39 cellular contexts compared by ENCODE assay signal in the genomic region with DNA sequence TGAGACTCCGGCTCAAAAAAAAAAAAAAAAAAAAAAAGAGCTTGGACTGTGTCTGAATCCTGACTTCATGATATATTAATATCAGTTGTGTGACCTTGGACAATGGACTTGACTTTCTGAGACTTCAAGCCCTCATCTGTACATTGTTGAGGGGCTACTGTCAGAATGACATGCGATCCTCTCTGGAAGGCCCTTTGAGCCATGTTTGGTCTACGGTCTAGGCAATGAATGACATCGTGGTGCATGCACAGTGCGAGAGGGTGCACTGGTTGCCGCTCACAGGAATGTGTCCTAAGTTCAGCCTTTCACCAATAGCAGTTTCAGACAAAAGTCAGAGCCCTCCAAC.
"Had no signal": no experiment of that assay in that cellular context is flagged by ENCODE, and none has a peak within 500 bp of the region (broad histone marks: within the 10 kb centered on the region; RNA-seq: fewer than 3 reads in every experiment).

No MANE protein-coding gene starts in this region.

- H3K9me3 ChIP-seq: adrenal gland, ascending aorta, body of pancreas, breast epithelium had no signal

- H3K4me3 ChIP-seq: adrenal gland, ascending aorta, body of pancreas, breast epithelium, cardiac muscle cell had no signal

- H3K27me3 ChIP-seq: adrenal gland, ascending aorta, body of pancreas, brain microvascular endothelial cell, breast epithelium, cardiac muscle cell had no signal

- FAIRE-seq: astrocyte, bronchial epithelial cell had no signal

- DNase-seq: activated effector memory CD4-positive, alpha-beta T cell treated with anti-CD3 and anti-CD28 coated beads, Interleukin-2, amount 50 U/mL, for 16 hours; activated effector memory CD4-positive, alpha-beta T cell treated with Interleukin-2 at 50 U/mL for 16 hours; activated gamma-delta T cell; activated gamma-delta T cell treated with Interleukin-2 at 50 U/mL for 16 hours; activated naive CD4-positive, alpha-beta T cell; activated naive CD4-positive, alpha-beta T cell treated with anti-CD3 and anti-CD28 coated beads for 36 hours; activated naive CD4-positive, alpha-beta T cell treated with anti-CD3 and anti-CD28 coated beads, Interleukin-2, amount 10 ng/mL, durations not matched to agents 7 days and 5 days; activated naive CD4-positive, alpha-beta T cell treated with anti-CD3 and anti-CD28 coated beads, Interleukin-2, amount 50 U/mL, for 16 hours; activated naive CD4-positive, alpha-beta T cell treated with Interleukin-2 at 50 U/mL for 16 hours; activated naive CD8-positive, alpha-beta T cell treated with anti-CD3 and anti-CD28 coated beads for 36 hours; activated naive CD8-positive, alpha-beta T cell treated with anti-CD3 and anti-CD28 coated beads, Interleukin-2, amount 10 ng/mL, durations not matched to agents 7 days and 5 days; activated naive CD8-positive, alpha-beta T cell treated with anti-CD3 and anti-CD28 coated beads, Interleukin-2, amount 50 U/mL, for 24 hours; activated T-cell treated with anti-CD3 and anti-CD28 coated beads, Interleukin-2, amount 50 U/mL, for 1 hour; activated T-cell treated with anti-CD3 and anti-CD28 coated beads, Interleukin-2, amount 50 U/mL, for 24 hours; activated T-cell treated with anti-CD3 and anti-CD28 coated beads, Interleukin-2, amount 50 U/mL, for 4 hours; activated T-cell treated with anti-CD3 and anti-CD28 coated beads, Interleukin-2, amount 50 U/mL, for 48 hours; activated T-cell treated with anti-CD3 and anti-CD28 coated beads, Interleukin-2, amount 50 U/mL, for 72 hours; adrenal gland; amniotic stem cell; amygdala; anterior cingulate cortex; aorta; brain microvascular endothelial cell; central memory CD4-positive, alpha-beta T cell; cerebellar nuclear complex had no signal

- H3K27me3 Mint-ChIP-seq: activated naive CD4-positive, alpha-beta T cell treated with anti-CD3 and anti-CD28 coated beads, Interleukin-2, amount 50 U/mL, for 24 hours; activated naive CD8-positive, alpha-beta T cell; activated naive CD8-positive, alpha-beta T cell treated with anti-CD3 and anti-CD28 coated beads for 36 hours; activated T-cell treated with anti-CD3 and anti-CD28 coated beads, Interleukin-2, amount 50 U/mL, for 24 hours had no signal

- H3K27ac ChIP-seq: adrenal gland, ascending aorta, body of pancreas, brain microvascular endothelial cell, breast epithelium, cardiac muscle cell had no signal

- H3K36me3 ChIP-seq: adrenal gland, brain microvascular endothelial cell, breast epithelium, cardiac muscle cell had no signal

- H3K4me1 ChIP-seq: adrenal gland, ascending aorta, body of pancreas, breast epithelium had no signal

- H3K27ac Mint-ChIP-seq: activated naive CD4-positive, alpha-beta T cell treated with anti-CD3 and anti-CD28 coated beads for 36 hours; activated naive CD4-positive, alpha-beta T cell treated with anti-CD3 and anti-CD28 coated beads, Interleukin-2, amount 10 ng/mL, durations not matched to agents 7 days and 5 days; activated naive CD4-positive, alpha-beta T cell treated with anti-CD3 and anti-CD28 coated beads, Interleukin-2, amount 50 U/mL, for 24 hours; activated naive CD4-positive, alpha-beta T cell treated with anti-CD3 and anti-CD28 coated beads, Interleukin-2, amount 50 U/mL, for 72 hours; activated naive CD8-positive, alpha-beta T cell; activated naive CD8-positive, alpha-beta T cell treated with anti-CD3 and anti-CD28 coated beads for 36 hours; activated naive CD8-positive, alpha-beta T cell treated with anti-CD3 and anti-CD28 coated beads, Interleukin-2, amount 10 ng/mL, durations not matched to agents 7 days and 5 days; activated naive CD8-positive, alpha-beta T cell treated with anti-CD3 and anti-CD28 coated beads, Interleukin-2, amount 50 U/mL, for 24 hours; activated T-cell treated with anti-CD3 and anti-CD28 coated beads, Interleukin-2, amount 50 U/mL, for 24 hours; activated T-cell treated with anti-CD3 and anti-CD28 coated beads, Interleukin-2, amount 50 U/mL, for 72 hours; activated T-helper 1 cell treated with anti-CD3 and anti-CD28 coated beads, Interleukin-12 subunit alpha, Interleukin-12 subunit beta, Interleukin-2, Interleukin-4 antibody, amounts not matched to agents 30 ng/mL and 10 ng/mL and 1 ng/mL, durations not matched to agents 14 hours and 24 hours and 36 hours; activated T-helper 17 cell treated with anti-CD3 and anti-CD28 coated beads, Interleukin-2, amount 50 U/mL, for 72 hours; activated T-helper 2 cell treated with anti-CD3 and anti-CD28 coated beads, Interferon-gamma antibody, Interleukin-2, Interleukin-4, amounts not matched to agents 10 μg/mL and 5 μg/mL and 100 μg/mL, durations not matched to agents 14 hours and 24 hours and 36 hours had no signal

- H3K9me3 Mint-ChIP-seq: activated naive CD4-positive, alpha-beta T cell treated with anti-CD3 and anti-CD28 coated beads for 36 hours; activated naive CD4-positive, alpha-beta T cell treated with anti-CD3 and anti-CD28 coated beads, Interleukin-2, amount 10 ng/mL, durations not matched to agents 7 days and 5 days; activated naive CD4-positive, alpha-beta T cell treated with anti-CD3 and anti-CD28 coated beads, Interleukin-2, amount 50 U/mL, for 24 hours; activated naive CD4-positive, alpha-beta T cell treated with anti-CD3 and anti-CD28 coated beads, Interleukin-2, amount 50 U/mL, for 72 hours; activated naive CD8-positive, alpha-beta T cell treated with anti-CD3 and anti-CD28 coated beads for 36 hours; activated naive CD8-positive, alpha-beta T cell treated with anti-CD3 and anti-CD28 coated beads, Interleukin-2, amount 10 ng/mL, durations not matched to agents 7 days and 5 days; activated naive CD8-positive, alpha-beta T cell treated with anti-CD3 and anti-CD28 coated beads, Interleukin-2, amount 50 U/mL, for 24 hours; activated T-cell treated with anti-CD3 and anti-CD28 coated beads, Interleukin-2, amount 50 U/mL, for 24 hours; activated T-cell treated with anti-CD3 and anti-CD28 coated beads, Interleukin-2, amount 50 U/mL, for 4 hours; activated T-cell treated with anti-CD3 and anti-CD28 coated beads, Interleukin-2, amount 50 U/mL, for 72 hours; activated T-helper 1 cell treated with anti-CD3 and anti-CD28 coated beads, Interleukin-12 subunit alpha, Interleukin-12 subunit beta, Interleukin-2, Interleukin-4 antibody, amounts not matched to agents 30 ng/mL and 10 ng/mL and 1 ng/mL, durations not matched to agents 14 hours and 24 hours and 36 hours; activated T-helper 17 cell treated with anti-CD3 and anti-CD28 coated beads, Interleukin-2, amount 50 U/mL, for 72 hours; activated T-helper 2 cell treated with anti-CD3 and anti-CD28 coated beads, Interferon-gamma antibody, Interleukin-2, Interleukin-4, amounts not matched to agents 10 μg/mL and 5 μg/mL and 100 μg/mL, durations not matched to agents 14 hours and 24 hours and 36 hours; brain; central memory CD8-positive, alpha-beta T cell had no signal

- H3K4me1 Mint-ChIP-seq: activated naive CD4-positive, alpha-beta T cell treated with anti-CD3 and anti-CD28 coated beads, Interleukin-2, amount 10 ng/mL, durations not matched to agents 7 days and 5 days; activated naive CD4-positive, alpha-beta T cell treated with anti-CD3 and anti-CD28 coated beads, Interleukin-2, amount 50 U/mL, for 24 hours; activated naive CD8-positive, alpha-beta T cell treated with anti-CD3 and anti-CD28 coated beads for 36 hours; activated naive CD8-positive, alpha-beta T cell treated with anti-CD3 and anti-CD28 coated beads, Interleukin-2, amount 10 ng/mL, durations not matched to agents 7 days and 5 days; activated naive CD8-positive, alpha-beta T cell treated with anti-CD3 and anti-CD28 coated beads, Interleukin-2, amount 50 U/mL, for 24 hours; activated T-helper 17 cell treated with anti-CD3 and anti-CD28 coated beads, Interleukin-2, amount 50 U/mL, for 72 hours; central memory CD8-positive, alpha-beta T cell had no signal

- H3K36me3 Mint-ChIP-seq: activated naive CD4-positive, alpha-beta T cell treated with anti-CD3 and anti-CD28 coated beads, Interleukin-2, amount 10 ng/mL, durations not matched to agents 7 days and 5 days; activated naive CD4-positive, alpha-beta T cell treated with anti-CD3 and anti-CD28 coated beads, Interleukin-2, amount 50 U/mL, for 24 hours; activated naive CD4-positive, alpha-beta T cell treated with anti-CD3 and anti-CD28 coated beads, Interleukin-2, amount 50 U/mL, for 72 hours; activated naive CD8-positive, alpha-beta T cell treated with anti-CD3 and anti-CD28 coated beads for 36 hours; activated naive CD8-positive, alpha-beta T cell treated with anti-CD3 and anti-CD28 coated beads, Interleukin-2, amount 10 ng/mL, durations not matched to agents 7 days and 5 days had no signal

- H3K4me3 Mint-ChIP-seq: activated naive CD4-positive, alpha-beta T cell treated with anti-CD3 and anti-CD28 coated beads for 36 hours; activated naive CD4-positive, alpha-beta T cell treated with anti-CD3 and anti-CD28 coated beads, Interleukin-2, amount 10 ng/mL, durations not matched to agents 7 days and 5 days; activated naive CD4-positive, alpha-beta T cell treated with anti-CD3 and anti-CD28 coated beads, Interleukin-2, amount 50 U/mL, for 24 hours; activated naive CD8-positive, alpha-beta T cell; activated naive CD8-positive, alpha-beta T cell treated with anti-CD3 and anti-CD28 coated beads for 36 hours; activated naive CD8-positive, alpha-beta T cell treated with anti-CD3 and anti-CD28 coated beads, Interleukin-2, amount 10 ng/mL, durations not matched to agents 7 days and 5 days; activated naive CD8-positive, alpha-beta T cell treated with anti-CD3 and anti-CD28 coated beads, Interleukin-2, amount 50 U/mL, for 24 hours; activated T-cell treated with anti-CD3 and anti-CD28 coated beads, Interleukin-2, amount 50 U/mL, for 24 hours; activated T-cell treated with anti-CD3 and anti-CD28 coated beads, Interleukin-2, amount 50 U/mL, for 4 hours; activated T-cell treated with anti-CD3 and anti-CD28 coated beads, Interleukin-2, amount 50 U/mL, for 72 hours; activated T-helper 1 cell treated with anti-CD3 and anti-CD28 coated beads, Interleukin-12 subunit alpha, Interleukin-12 subunit beta, Interleukin-2, Interleukin-4 antibody, amounts not matched to agents 30 ng/mL and 10 ng/mL and 1 ng/mL, durations not matched to agents 14 hours and 24 hours and 36 hours; activated T-helper 17 cell treated with anti-CD3 and anti-CD28 coated beads, Interleukin-2, amount 50 U/mL, for 72 hours; brain; central memory CD8-positive, alpha-beta T cell had no signal

- ATAC-seq: activated naive CD4-positive, alpha-beta T cell treated with anti-CD3 and anti-CD28 coated beads, Interleukin-2, amount 50 U/mL, for 72 hours; activated naive CD8-positive, alpha-beta T cell treated with anti-CD3 and anti-CD28 coated beads, Interleukin-2, amount 50 U/mL, for 24 hours; activated T-cell treated with anti-CD3 and anti-CD28 coated beads, Interleukin-2, amount 50 U/mL, for 4 hours; activated T-cell treated with anti-CD3 and anti-CD28 coated beads, Interleukin-2, amount 50 U/mL, for 72 hours; activated T-helper 17 cell treated with anti-CD3 and anti-CD28 coated beads, Interleukin-2, amount 50 U/mL, for 72 hours; body of pancreas had no signal
